In genomic region chr1:10101929-10102328, GRCh38 we compare ENCODE assay signal across 22 cellular contexts.
DNase-seq lines count a peak whose midpoint lies in the region; ATAC-seq and TF ChIP-seq lines count a peak whose summit lies in the region.
"Had no signal": no experiment of that assay in that cellular context is flagged by ENCODE, and none has a peak within 500 bp of the region (broad histone marks: within the 10 kb centered on the region; RNA-seq: fewer than 3 reads in every experiment).

No MANE protein-coding gene starts in this region.

- TF ChIP-seq POLR2A in gastroesophageal sphincter (IDR thresholded peaks at IDR 0.05): no peak

- H3K4me3 ChIP-seq in endodermal cell (ENCODE audit: low read length): no peak overlapping the region
- H3K4me3 ChIP-seq in gastroesophageal sphincter: no peak overlapping the region
- H3K4me3 ChIP-seq: K562, psoas muscle had no signal

- H3K9me3 Mint-ChIP-seq in endodermal cell (no peaks in the 10 kb centered on the region), osteocyte (ENCODE audit: unreplicated experiment) (no peaks in the 10 kb centered on the region)
- H3K9me3 Mint-ChIP-seq: activated T-cell treated with anti-CD3 and anti-CD28 coated beads, Interleukin-2, amount 50 U/mL, for 24 hours; T-cell had no signal

- H3K27ac ChIP-seq in endodermal cell (ENCODE audit: low read depth, low read length): no peak overlapping the region
- no peak overlapping the region for H3K27ac ChIP-seq in gastroesophageal sphincter
- H3K27ac ChIP-seq: psoas muscle had no signal

- H3K27me3 ChIP-seq in endodermal cell (ENCODE audit: control insufficient read depth, insufficient read depth, low read length, poor library complexity, severe bottlenecking) (no peaks in the 10 kb centered on the region), gastroesophageal sphincter (no peaks in the 10 kb centered on the region)

- H3K27ac Mint-ChIP-seq in endodermal cell: no peak overlapping the region
- no peak overlapping the region for H3K27ac Mint-ChIP-seq in osteocyte (ENCODE audit: unreplicated experiment)
- H3K27ac Mint-ChIP-seq: activated T-cell treated with anti-CD3 and anti-CD28 coated beads, Interleukin-2, amount 50 U/mL, for 24 hours; T-cell had no signal

- H3K4me3 Mint-ChIP-seq in endodermal cell (no peak overlapping the region), osteocyte (ENCODE audit: unreplicated experiment) (no peak overlapping the region)
- H3K4me3 Mint-ChIP-seq: activated T-cell treated with anti-CD3 and anti-CD28 coated beads, Interleukin-2, amount 50 U/mL, for 24 hours; T-cell had no signal

- no peak overlapping the region for H3K9ac ChIP-seq in endodermal cell (ENCODE audit: extremely low read depth, low read length, poor library complexity, severe bottlenecking)

- H3K36me3 ChIP-seq in endodermal cell (ENCODE audit: control insufficient read depth, insufficient read depth, low read length) (peaks cover 46% of the 10 kb centered on the region), gastroesophageal sphincter (peaks cover 0 to 92% of the 10 kb centered on the region in 2 donors)

- TF ChIP-seq EP300 in gastroesophageal sphincter (IDR thresholded peaks at IDR 0.05): no peak

- H3K9me3 ChIP-seq in endodermal cell (ENCODE audit: control insufficient read depth, low read length): no peaks in the 10 kb centered on the region
- H3K9me3 ChIP-seq in gastroesophageal sphincter: no peaks in the 10 kb centered on the region
- H3K9me3 ChIP-seq: psoas muscle had no signal

- DNase-seq in ELR (ENCODE audit: low read depth) (peak; percentile 22), endodermal cell (no peak), osteocyte (ENCODE audit: extremely low spot score, unreplicated experiment) (no peak), AML-193 (lab: John Stamatoyannopoulos, UW) (no peak)
- DNase-seq in activated effector memory CD4-positive, alpha-beta T cell treated with anti-CD3 and anti-CD28 coated beads, Interleukin-2, amount 50 U/mL, for 16 hours: no peak
- DNase-seq: activated CD4-positive, alpha-beta T cell treated with anti-CD3 and anti-CD28 coated beads for 1 hour; activated naive CD4-positive, alpha-beta T cell; activated T-cell treated with anti-CD3 and anti-CD28 coated beads, Interleukin-2, amount 50 U/mL, for 24 hours; amygdala; dermis blood vessel endothelial cell; MV-4-11; NCI-H1694; NCI-H82; psoas muscle; SIG-M5; stimulated activated CD4-positive, alpha-beta T cell treated with anti-CD3 and anti-CD28 coated beads, Interleukin-4, amount 100 ng/mL, for 1 hour; stimulated activated naive CD4-positive, alpha-beta T cell treated with Interleukin-2 at 50 U/mL for 16 hours; T-cell had no signal

- H3K27me3 Mint-ChIP-seq in endodermal cell (ENCODE audit: insufficient read depth) (no peaks in the 10 kb centered on the region), osteocyte (ENCODE audit: unreplicated experiment) (no peaks in the 10 kb centered on the region)
- H3K27me3 Mint-ChIP-seq: activated T-cell treated with anti-CD3 and anti-CD28 coated beads, Interleukin-2, amount 50 U/mL, for 24 hours; T-cell had no signal

- TF ChIP-seq CTCF in LNCAP (IDR thresholded peaks at IDR 0.05) (peak; percentile 52), endodermal cell (conservative IDR thresholded peaks at IDR 0.05) (peak; percentile 51), osteocyte (IDR thresholded peaks at IDR 0.05) (peak; percentile 19), gastroesophageal sphincter (IDR thresholded peaks at IDR 0.05) (peak in 1 of 4 experiments; percentile 6)

- peaks cover 56% of the 10 kb centered on the region for H3K36me3 Mint-ChIP-seq in endodermal cell (ENCODE audit: low read depth)
- H3K36me3 Mint-ChIP-seq in osteocyte (ENCODE audit: unreplicated experiment): peaks cover 43% of the 10 kb centered on the region

- ATAC-seq in GM18873 (IDR thresholded peaks at IDR 0.05; ENCODE audit: low FRiP score, unreplicated experiment) (no peak), gastroesophageal sphincter (no peak)
- ATAC-seq: K562, psoas muscle, T-cell had no signal

- H3K4me1 ChIP-seq in endodermal cell (ENCODE audit: control insufficient read depth, insufficient read depth, low read length) (no peaks in the 10 kb centered on the region), gastroesophageal sphincter (peaks cover 0 to 22% (median 5%) of the 10 kb centered on the region in 3 donors)

- H3K4me1 Mint-ChIP-seq in endodermal cell: no peaks in the 10 kb centered on the region
- H3K4me1 Mint-ChIP-seq in osteocyte (ENCODE audit: unreplicated experiment): peaks cover 7% of the 10 kb centered on the region
- H3K4me1 Mint-ChIP-seq: T-cell had no signal
